In genomic region chr16:67931712-67932461, GRCh38 we compare ENCODE assay signal across 14 cellular contexts. TPM values are rescaled to one million over a fixed set of nuclear protein-coding genes. Genes with fewer than 3 reads are reported as not detected.
DNase-seq lines count a peak whose midpoint lies in the region; ATAC-seq and TF ChIP-seq lines count a peak whose summit lies in the region.
"Had no signal": no experiment of that assay in that cellular context is flagged by ENCODE, and none has a peak within 500 bp of the region (broad histone marks: within the 10 kb centered on the region; RNA-seq: fewer than 3 reads in every experiment).

Gene CTRL, minus strand, starts transcription at chr16:67931862. Its CDS starts 10 bp downstream, at chr16:67931852.

- H3K9me3 ChIP-seq in endodermal cell (ENCODE audit: control insufficient read depth, low read length) = no peaks in the 10 kb centered on the region
- no peaks in the 10 kb centered on the region for H3K9me3 ChIP-seq in right cardiac atrium (ENCODE audit: control insufficient read depth, low read length)
- H3K9me3 ChIP-seq in colonic mucosa = no peaks in the 10 kb centered on the region
- H3K9me3 ChIP-seq: A549, tibial nerve had no signal

- CTCF ChIA-PET in activated CD4-positive, alpha-beta T cell treated with anti-CD3 and anti-CD28 coated beads, Interleukin-2, amount 10 ng/mL, durations not matched to agents 7 days and 5 days (lab: Charles Lee) = interaction anchor here (0.7 to 1.1 kb wide), 3 partner anchors 14 to 116 kb away, joined by 3 to 4 read pairs (median 3); no protein-coding TSS in a partner anchor
- CTCF ChIA-PET in RWPE1 (lab: Yijun Ruan, JAX) = interaction anchor here (0.7 to 1.5 kb wide), 2 partner anchors 29 to 115 kb away, joined by 3 to 9 read pairs; no protein-coding TSS in a partner anchor

- H3K27me3 ChIP-seq in endodermal cell (ENCODE audit: control insufficient read depth, insufficient read depth, low read length, poor library complexity, severe bottlenecking) = no peaks in the 10 kb centered on the region
- no peaks in the 10 kb centered on the region for H3K27me3 ChIP-seq in right cardiac atrium (ENCODE audit: control insufficient read depth, insufficient read depth)
- H3K27me3 ChIP-seq in colonic mucosa = no peaks in the 10 kb centered on the region
- H3K27me3 ChIP-seq: tibial nerve had no signal

- peaks cover 22% of the 10 kb centered on the region for H3K4me1 Mint-ChIP-seq in activated CD4-positive, alpha-beta T cell treated with anti-CD3 and anti-CD28 coated beads, Interleukin-2, amount 10 ng/mL, durations not matched to agents 7 days and 5 days
- peaks cover 16% of the 10 kb centered on the region for H3K4me1 Mint-ChIP-seq in activated CD4-positive, alpha-beta T cell treated with anti-CD3 and anti-CD28 coated beads, Interleukin-2, amount 10 ng/mL, durations not matched to agents 24 days and 14 days
- H3K4me1 Mint-ChIP-seq in endodermal cell (peaks cover 20% of the 10 kb centered on the region), progenitor cell of endocrine pancreas (ENCODE audit: low read depth) (peaks cover 10% of the 10 kb centered on the region)

- H3K4me3 ChIP-seq in endodermal cell (ENCODE audit: low read length) = no peak within 1 kb of the TSS
- no peak within 1 kb of the TSS for H3K4me3 ChIP-seq in right cardiac atrium (ENCODE audit: low read length)
- no peak within 1 kb of the TSS for H3K4me3 ChIP-seq in colonic mucosa
- H3K4me3 ChIP-seq: A549, smooth muscle cell, tibial nerve had no signal

- no peak within 1 kb of the TSS for H3K9ac ChIP-seq in endodermal cell (ENCODE audit: extremely low read depth, low read length, poor library complexity, severe bottlenecking)
- no peak within 1 kb of the TSS for H3K9ac ChIP-seq in colonic mucosa (ENCODE audit: low read depth in 2 of 2, low read length in 2 of 2)

- no peak for ATAC-seq in right cardiac atrium
- ATAC-seq: A549, left cardiac atrium had no signal

- H3K4me1 ChIP-seq in endodermal cell (ENCODE audit: control insufficient read depth, insufficient read depth, low read length) (no peaks in the 10 kb centered on the region), right cardiac atrium (ENCODE audit: control insufficient read depth, insufficient read depth, low read length) (peaks cover 1% of the 10 kb centered on the region), colonic mucosa (peaks cover 6% of the 10 kb centered on the region)

- no peaks in the 10 kb centered on the region for H3K9me3 Mint-ChIP-seq in activated CD4-positive, alpha-beta T cell treated with anti-CD3 and anti-CD28 coated beads, Interleukin-2, amount 10 ng/mL, durations not matched to agents 7 days and 5 days
- H3K9me3 Mint-ChIP-seq in activated CD4-positive, alpha-beta T cell treated with anti-CD3 and anti-CD28 coated beads, Interleukin-2, amount 10 ng/mL, durations not matched to agents 24 days and 14 days = no peaks in the 10 kb centered on the region
- H3K9me3 Mint-ChIP-seq in endodermal cell (no peaks in the 10 kb centered on the region), progenitor cell of endocrine pancreas (ENCODE audit: low read depth) (no peaks in the 10 kb centered on the region)

- H3K27ac Mint-ChIP-seq in activated CD4-positive, alpha-beta T cell treated with anti-CD3 and anti-CD28 coated beads, Interleukin-2, amount 10 ng/mL, durations not matched to agents 7 days and 5 days = peak within 1 kb of the TSS; percentile 72
- no peak within 1 kb of the TSS for H3K27ac Mint-ChIP-seq in activated CD4-positive, alpha-beta T cell treated with anti-CD3 and anti-CD28 coated beads, Interleukin-2, amount 10 ng/mL, durations not matched to agents 24 days and 14 days
- peak within 1 kb of the TSS; percentile 55 for H3K27ac Mint-ChIP-seq in endodermal cell
- H3K27ac Mint-ChIP-seq in progenitor cell of endocrine pancreas = no peak within 1 kb of the TSS

- H3K4me3 Mint-ChIP-seq in activated CD4-positive, alpha-beta T cell treated with anti-CD3 and anti-CD28 coated beads, Interleukin-2, amount 10 ng/mL, durations not matched to agents 7 days and 5 days = no peak within 1 kb of the TSS
- no peak within 1 kb of the TSS for H3K4me3 Mint-ChIP-seq in activated CD4-positive, alpha-beta T cell treated with anti-CD3 and anti-CD28 coated beads, Interleukin-2, amount 10 ng/mL, durations not matched to agents 24 days and 14 days
- no peak within 1 kb of the TSS for H3K4me3 Mint-ChIP-seq in endodermal cell
- H3K4me3 Mint-ChIP-seq in progenitor cell of endocrine pancreas (ENCODE audit: low read depth) = no peak within 1 kb of the TSS

- TF ChIP-seq CTCF in RWPE1 (conservative IDR thresholded peaks at IDR 0.05; ENCODE audit: low read depth) (no peak), endodermal cell (conservative IDR thresholded peaks at IDR 0.05) (peak; percentile 68), progenitor cell of endocrine pancreas (IDR thresholded peaks at IDR 0.05; ENCODE audit: unreplicated experiment) (peak; percentile 24), colonic mucosa (IDR thresholded peaks at IDR 0.05) (no peak)

- H3K36me3 Mint-ChIP-seq in activated CD4-positive, alpha-beta T cell treated with anti-CD3 and anti-CD28 coated beads, Interleukin-2, amount 10 ng/mL, durations not matched to agents 7 days and 5 days (ENCODE audit: low read depth) = peaks cover 48% of the 10 kb centered on the region
- H3K36me3 Mint-ChIP-seq in activated CD4-positive, alpha-beta T cell treated with anti-CD3 and anti-CD28 coated beads, Interleukin-2, amount 10 ng/mL, durations not matched to agents 24 days and 14 days (ENCODE audit: low read depth) = peaks cover 48% of the 10 kb centered on the region
- H3K36me3 Mint-ChIP-seq in endodermal cell (ENCODE audit: low read depth) = peaks cover 18% of the 10 kb centered on the region
- H3K36me3 Mint-ChIP-seq in progenitor cell of endocrine pancreas (ENCODE audit: insufficient read depth) = peaks cover 4% of the 10 kb centered on the region

- DNase-seq in activated CD4-positive, alpha-beta T cell treated with anti-CD3 and anti-CD28 coated beads, Interleukin-2, amount 10 ng/mL, durations not matched to agents 7 days and 5 days = no peak
- DNase-seq in activated CD4-positive, alpha-beta T cell treated with anti-CD3 and anti-CD28 coated beads, Interleukin-2, amount 10 ng/mL, durations not matched to agents 24 days and 14 days = no peak
- DNase-seq in RWPE1 (ENCODE audit: low spot score) = no peak
- peak; percentile 81 for DNase-seq in endodermal cell
- no peak for DNase-seq in progenitor cell of endocrine pancreas (ENCODE audit: low spot score, unreplicated experiment)
- DNase-seq in right cardiac atrium = no peak
- no peak for DNase-seq in colonic mucosa
- DNase-seq in NCI-H2029 treated with DMSO at 0.1 percent for 48 hours (lab: John Stamatoyannopoulos, UW) = no peak
- DNase-seq: activated CD4-positive, alpha-beta T cell treated with anti-CD3 and anti-CD28 coated beads, Interleukin-2, amount 50 U/mL, for 4 hours; HCEC 1CT; left cardiac atrium had no signal

- intact Hi-C loops in activated CD4-positive, alpha-beta T cell treated with anti-CD3 and anti-CD28 coated beads, Interleukin-2, amount 10 ng/mL, durations not matched to agents 24 days and 14 days (cut with micrococcal nuclease) = loop anchor here (10.0 kb wide), 1 partner anchor 267 kb away; the partner anchor contains the start of genes ACD, C16orf86, ENKD1 and PARD6A
- intact Hi-C loops in right cardiac atrium (cut with DNase I) (no loop called here), colonic mucosa (cut with DNase I) (no loop called here)

- POLR2A ChIA-PET in activated CD4-positive, alpha-beta T cell treated with anti-CD3 and anti-CD28 coated beads, Interleukin-2, amount 10 ng/mL, durations not matched to agents 7 days and 5 days (lab: Charles Lee) = no interaction called here
- POLR2A ChIA-PET in RWPE1 (lab: Yijun Ruan, JAX; ENCODE audit: low non-redundant PET) = no interaction called here

- H3K27ac ChIP-seq in RWPE1 (peak within 1 kb of the TSS; percentile 17), endodermal cell (ENCODE audit: low read depth, low read length) (no peak within 1 kb of the TSS), right cardiac atrium (ENCODE audit: low read length) (no peak within 1 kb of the TSS), colonic mucosa (no peak within 1 kb of the TSS)
- H3K27ac ChIP-seq: A549, tibial nerve had no signal

- no peaks in the 10 kb centered on the region for H3K27me3 Mint-ChIP-seq in activated CD4-positive, alpha-beta T cell treated with anti-CD3 and anti-CD28 coated beads, Interleukin-2, amount 10 ng/mL, durations not matched to agents 7 days and 5 days
- H3K27me3 Mint-ChIP-seq in activated CD4-positive, alpha-beta T cell treated with anti-CD3 and anti-CD28 coated beads, Interleukin-2, amount 10 ng/mL, durations not matched to agents 24 days and 14 days = no peaks in the 10 kb centered on the region
- H3K27me3 Mint-ChIP-seq in endodermal cell (ENCODE audit: insufficient read depth) (no peaks in the 10 kb centered on the region), progenitor cell of endocrine pancreas (peaks cover 3% of the 10 kb centered on the region)

- H3K36me3 ChIP-seq in endodermal cell (ENCODE audit: control insufficient read depth, insufficient read depth, low read length) (peaks cover 15% of the 10 kb centered on the region), colonic mucosa (no peaks in the 10 kb centered on the region)

- 94 to 95% methylated on average over 13 to 15 of the region's 15 CpGs for WGBS in endodermal cell (ENCODE audit: insufficient coverage in 1 of 2, insufficient read length in 1 of 2), 2 experiments
- 83% methylated on average over 15 of the region's 15 CpGs for WGBS in right cardiac atrium

RNA-seq across cellular contexts. Expression of gene CTRL, which starts in this region (rescaled TPM):
- total RNA-seq in activated CD4-positive, alpha-beta T cell treated with anti-CD3 and anti-CD28 coated beads, Interleukin-2, amount 10 ng/mL, durations not matched to agents 7 days and 5 days = 1 to 10 TPM; 7.2 to 9.4 TPM
- 6.0 and 6.5 TPM in 2 replicates for total RNA-seq in activated CD4-positive, alpha-beta T cell treated with anti-CD3 and anti-CD28 coated beads, Interleukin-2, amount 10 ng/mL, durations not matched to agents 24 days and 14 days
- total RNA-seq in endodermal cell = 1 to 10 TPM in 1 of 2 donors, under 1 TPM in 1; 0.66 to 2.3 TPM
- 1.6 TPM for polyA plus RNA-seq in endodermal cell (2013, experiment 1 of 2)
- 1.1 TPM for polyA plus RNA-seq in endodermal cell (2013, experiment 2 of 2)
- total RNA-seq in progenitor cell of endocrine pancreas = 0.57 and 2.2 TPM in 2 replicates
- under 1 TPM in 3 of 4 donors, not detected in 1; 0.37 to 0.94 (median 0.42) TPM for total RNA-seq in right cardiac atrium
- polyA plus RNA-seq in right cardiac atrium = 0.66 TPM
- 1 to 10 TPM in 1 of 2 donors, under 1 TPM in 1; 0.64 to 2.2 TPM for total RNA-seq in colonic mucosa

Comparison
In these comparisons a context has a peak if more than half of its experiments do, and no peak if none do; other contexts are left out.
1. H3K27ac Mint-ChIP-seq: peak in activated CD4-positive, alpha-beta T cell treated with anti-CD3 and anti-CD28 coated beads, Interleukin-2, amount 10 ng/mL, durations not matched to agents 7 days and 5 days (single experiment) and endodermal cell (single experiment); none in activated CD4-positive, alpha-beta T cell treated with anti-CD3 and anti-CD28 coated beads, Interleukin-2, amount 10 ng/mL, durations not matched to agents 24 days and 14 days (single experiment) and progenitor cell of endocrine pancreas (single experiment).
2. CTCF ChIP-seq: peak in endodermal cell (single experiment) and progenitor cell of endocrine pancreas (single experiment); none in RWPE1 (single experiment) and colonic mucosa (single experiment).